13 cellular contexts compared by ENCODE assay signal in genomic region chr14:100294213-100294962, GRCh38. TPM values are rescaled to one million over a fixed set of nuclear protein-coding genes. Genes with fewer than 3 reads are reported as not detected.
A peak's percentile ranks its signal among the peaks of the same experiment; 100 is the strongest.
DNase-seq lines count a peak whose midpoint lies in the region; ATAC-seq and FAIRE-seq lines count a peak whose summit lies in the region.
"Had no signal": no experiment of that assay in that cellular context is flagged by ENCODE, and none has a peak within 500 bp of the region (broad histone marks: within the 10 kb centered on the region; RNA-seq: fewer than 3 reads in every experiment).

No MANE protein-coding gene starts in this region.

- H3K9me3 Mint-ChIP-seq in stimulated activated naive B cell treated with anti-CD40 and anti-IgM and Interleukin-4, amounts not matched to agents 10 μg/mL and 1 μg/mL and 100 μg/mL, for 72 hours, result no peaks in the 10 kb centered on the region
- H3K9me3 Mint-ChIP-seq in activated CD4-positive, alpha-beta T cell treated with anti-CD3 and anti-CD28 coated beads, Interleukin-2, amount 10 ng/mL, durations not matched to agents 24 days and 14 days, result no peaks in the 10 kb centered on the region

- H3K27ac Mint-ChIP-seq in stimulated activated naive B cell treated with anti-CD40 and anti-IgM and Interleukin-4, amounts not matched to agents 10 μg/mL and 1 μg/mL and 100 μg/mL, for 72 hours, result peak overlapping the region; percentile 82
- H3K27ac Mint-ChIP-seq in activated CD4-positive, alpha-beta T cell treated with anti-CD3 and anti-CD28 coated beads, Interleukin-2, amount 10 ng/mL, durations not matched to agents 24 days and 14 days, result no peak overlapping the region

- intact Hi-C loops in left cardiac atrium (cut with DNase I), result no loop called here
- intact Hi-C loops in activated CD4-positive, alpha-beta T cell treated with anti-CD3 and anti-CD28 coated beads, Interleukin-2, amount 10 ng/mL, durations not matched to agents 24 days and 14 days (cut with micrococcal nuclease), result no loop called here

- no peak overlapping the region for H3K4me3 Mint-ChIP-seq in stimulated activated naive B cell treated with anti-CD40 and anti-IgM and Interleukin-4, amounts not matched to agents 10 μg/mL and 1 μg/mL and 100 μg/mL, for 72 hours
- H3K4me3 Mint-ChIP-seq in activated CD4-positive, alpha-beta T cell treated with anti-CD3 and anti-CD28 coated beads, Interleukin-2, amount 10 ng/mL, durations not matched to agents 24 days and 14 days, result no peak overlapping the region

- FAIRE-seq in RCC 7860 (lab: Jason Lieb, UNC), result no peak

- H3K27me3 Mint-ChIP-seq in stimulated activated naive B cell treated with anti-CD40 and anti-IgM and Interleukin-4, amounts not matched to agents 10 μg/mL and 1 μg/mL and 100 μg/mL, for 72 hours, result no peaks in the 10 kb centered on the region
- H3K27me3 Mint-ChIP-seq in activated CD4-positive, alpha-beta T cell treated with anti-CD3 and anti-CD28 coated beads, Interleukin-2, amount 10 ng/mL, durations not matched to agents 24 days and 14 days, result no peaks in the 10 kb centered on the region

- H3K36me3 Mint-ChIP-seq in stimulated activated naive B cell treated with anti-CD40 and anti-IgM and Interleukin-4, amounts not matched to agents 10 μg/mL and 1 μg/mL and 100 μg/mL, for 72 hours, result peaks cover 2 to 12% of the 10 kb centered on the region in 2 donors
- H3K36me3 Mint-ChIP-seq in activated CD4-positive, alpha-beta T cell treated with anti-CD3 and anti-CD28 coated beads, Interleukin-2, amount 10 ng/mL, durations not matched to agents 24 days and 14 days (ENCODE audit: low read depth), result no peaks in the 10 kb centered on the region

- DNase-seq in RCC 7860 (ENCODE audit: low spot score) (peak; percentile 3), left cardiac atrium (peak; percentile 72), epidermal melanocyte (ENCODE audit: insufficient read length, low spot score) (no peak), NCI-H1436 treated with DMSO at 0.1 percent for 48 hours (lab: John Stamatoyannopoulos, UW) (no peak)
- DNase-seq in stimulated activated naive B cell treated with anti-CD40 and anti-IgM and Interleukin-4, amounts not matched to agents 10 μg/mL and 1 μg/mL and 100 μg/mL, for 72 hours, result peak; percentile 64
- no peak for DNase-seq in activated CD8-positive, alpha-beta memory T cell treated with anti-CD3 and anti-CD28 coated beads for 24 hours
- DNase-seq in activated CD4-positive, alpha-beta T cell treated with anti-CD3 and anti-CD28 coated beads, Interleukin-2, amount 10 ng/mL, durations not matched to agents 24 days and 14 days, result no peak
- DNase-seq: Caco-2, cerebellar nuclear complex, MG63, NCI-H82 had no signal

- peaks cover 53 to 74% of the 10 kb centered on the region in 2 donors for H3K4me1 Mint-ChIP-seq in stimulated activated naive B cell treated with anti-CD40 and anti-IgM and Interleukin-4, amounts not matched to agents 10 μg/mL and 1 μg/mL and 100 μg/mL, for 72 hours
- no peaks in the 10 kb centered on the region for H3K4me1 Mint-ChIP-seq in activated CD4-positive, alpha-beta T cell treated with anti-CD3 and anti-CD28 coated beads, Interleukin-2, amount 10 ng/mL, durations not matched to agents 24 days and 14 days

- ATAC-seq in GM18511 (IDR thresholded peaks at IDR 0.05; ENCODE audit: unreplicated experiment) (peak; percentile 53), left cardiac atrium (peak; percentile 48 to 49)
- peak; percentile 77 to 79 for ATAC-seq in stimulated activated naive B cell treated with anti-CD40 and anti-IgM and Interleukin-4, amounts not matched to agents 10 μg/mL and 1 μg/mL and 100 μg/mL, for 72 hours (replicated peaks)

RNA-seq across cellular contexts. Expression of gene SLC25A29, which starts 11.9 kb away (rescaled TPM):
- total RNA-seq in left cardiac atrium, result 10 to 100 TPM; 19.7 to 22.1 TPM
- 16.4 and 17.0 TPM in 2 replicates for total RNA-seq in activated CD4-positive, alpha-beta T cell treated with anti-CD3 and anti-CD28 coated beads, Interleukin-2, amount 10 ng/mL, durations not matched to agents 24 days and 14 days

RNA-seq across cellular contexts. Expression of gene SLC25A47, which starts 28.8 kb away (rescaled TPM):
- not detected for total RNA-seq in left cardiac atrium
- total RNA-seq in activated CD4-positive, alpha-beta T cell treated with anti-CD3 and anti-CD28 coated beads, Interleukin-2, amount 10 ng/mL, durations not matched to agents 24 days and 14 days, result not detected in 2 replicates
- total RNA-seq: Caco-2, myocyte had no signal

RNA-seq across cellular contexts. Expression of gene YY1, which starts 55.4 kb away (rescaled TPM):
- 10 to 100 TPM; 41.0 to 45.7 TPM for total RNA-seq in left cardiac atrium
- 102 and 105 TPM in 2 replicates for total RNA-seq in activated CD4-positive, alpha-beta T cell treated with anti-CD3 and anti-CD28 coated beads, Interleukin-2, amount 10 ng/mL, durations not matched to agents 24 days and 14 days

Comparison
In these comparisons a context has a peak if more than half of its experiments do, and no peak if none do; other contexts are left out.
1. DNase-seq: peak in RCC 7860 (single experiment), left cardiac atrium (single experiment) and stimulated activated naive B cell treated with anti-CD40 and anti-IgM and Interleukin-4, amounts not matched to agents 10 μg/mL and 1 μg/mL and 100 μg/mL, for 72 hours (single experiment); none in epidermal melanocyte (single experiment), NCI-H1436 treated with DMSO at 0.1 percent for 48 hours (single experiment), activated CD8-positive, alpha-beta memory T cell treated with anti-CD3 and anti-CD28 coated beads for 24 hours (single experiment) and activated CD4-positive, alpha-beta T cell treated with anti-CD3 and anti-CD28 coated beads, Interleukin-2, amount 10 ng/mL, durations not matched to agents 24 days and 14 days (single experiment).
2. Peak in every context shown above with its lines, with median percentiles within 50 percentile points of each other: ATAC-seq.